ENCODE assay signal across 8 cellular contexts in the genomic region with DNA sequence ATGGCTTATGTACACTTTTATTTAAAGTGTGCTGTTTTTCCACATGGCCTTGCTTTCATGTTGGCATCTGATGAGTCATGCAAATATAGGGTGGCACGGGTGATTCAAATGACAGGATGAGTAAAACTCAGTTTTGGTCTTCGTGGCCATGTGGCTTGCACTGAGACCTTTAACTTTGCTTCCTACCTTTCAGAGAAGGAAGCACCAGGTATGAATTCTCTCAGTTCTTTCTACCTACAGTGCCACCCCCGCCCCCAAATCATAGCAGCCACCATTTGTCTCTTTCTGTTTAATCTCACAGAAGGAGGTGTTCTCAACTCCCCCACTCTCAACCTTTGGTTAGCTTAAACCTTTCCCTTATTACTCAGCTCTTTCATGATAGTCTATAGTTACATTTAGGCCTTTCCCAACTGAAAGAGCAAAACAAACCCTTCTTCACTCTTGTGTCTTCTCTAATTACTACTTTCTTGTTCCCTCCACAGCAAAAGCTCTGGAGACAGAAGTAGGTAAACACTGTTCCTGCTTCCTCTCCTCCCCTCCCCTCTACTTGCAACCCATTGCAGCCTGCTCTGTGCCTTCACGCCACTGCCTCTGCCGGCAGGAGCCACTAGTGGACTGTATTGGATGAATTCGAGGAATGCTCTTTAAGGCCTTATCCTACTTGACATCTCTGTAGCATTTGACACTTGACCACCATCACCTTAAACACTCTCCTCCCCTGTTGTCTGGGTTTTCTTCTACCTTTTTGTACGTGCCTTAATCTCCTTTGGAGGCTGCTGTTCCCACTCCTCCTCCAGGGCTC.
DNase-seq lines count a peak whose midpoint lies in the region; ATAC-seq and TF ChIP-seq lines count a peak whose summit lies in the region.

No MANE protein-coding gene starts in this region.

- H2AFZ ChIP-seq in MM.1S (ENCODE audit: low read length): no peak overlapping the region

- H3K4me3 ChIP-seq in adrenal gland (no peak overlapping the region), lower lobe of right lung (no peak overlapping the region), MM.1S (ENCODE audit: low read length) (no peak overlapping the region)

- H3K27me3 Mint-ChIP-seq in stimulated activated naive B cell treated with anti-CD40 and anti-IgM and Interleukin-4, amounts not matched to agents 10 μg/mL and 1 μg/mL and 100 μg/mL, for 72 hours: no peaks in the 10 kb centered on the region

- H3K9me3 Mint-ChIP-seq in stimulated activated naive B cell treated with anti-CD40 and anti-IgM and Interleukin-4, amounts not matched to agents 10 μg/mL and 1 μg/mL and 100 μg/mL, for 72 hours: no peaks in the 10 kb centered on the region

- H3K36me3 Mint-ChIP-seq in stimulated activated naive B cell treated with anti-CD40 and anti-IgM and Interleukin-4, amounts not matched to agents 10 μg/mL and 1 μg/mL and 100 μg/mL, for 72 hours: peaks cover 19 to 30% of the 10 kb centered on the region in 2 donors

- peaks cover 53 to 79% of the 10 kb centered on the region in 2 donors for H3K4me1 ChIP-seq in adrenal gland (replicated peaks in 1 of 2)
- H3K4me1 ChIP-seq in lower lobe of right lung: peaks cover 69% of the 10 kb centered on the region
- peaks cover 30% of the 10 kb centered on the region for H3K4me1 ChIP-seq in MM.1S (ENCODE audit: low read length)

- ATAC-seq in GM19351 (IDR thresholded peaks at IDR 0.05; ENCODE audit: unreplicated experiment) (peak; percentile 48), lower lobe of right lung (peak; percentile 78 to 88), GM19023 (IDR thresholded peaks at IDR 0.05; ENCODE audit: unreplicated experiment) (no peak)
- peak; percentile 76 for ATAC-seq in stimulated activated naive B cell treated with anti-CD40 and anti-IgM and Interleukin-4, amounts not matched to agents 10 μg/mL and 1 μg/mL and 100 μg/mL, for 72 hours (replicated peaks)

- peak in 1 of 6 experiments; percentile 26 for TF ChIP-seq CTCF in adrenal gland (IDR thresholded peaks at IDR 0.05)
- TF ChIP-seq CTCF in lower lobe of right lung (IDR thresholded peaks at IDR 0.05): peak; percentile 38
- TF ChIP-seq CTCF in MM.1S (IDR thresholded peaks at IDR 0.05; ENCODE audit: low read length): no peak

- H3K36me3 ChIP-seq in adrenal gland (replicated peaks in 1 of 2) (no peaks in the 10 kb centered on the region), lower lobe of right lung (peaks cover 7% of the 10 kb centered on the region), MM.1S (replicated peaks; ENCODE audit: insufficient read depth, low read length) (0 out of 2 replicates have a peak, but pooled peaks cover 4% of the 10 kb centered on the region)

- H3F3A ChIP-seq in MM.1S (ENCODE audit: insufficient read depth, low read length): peaks cover 14% of the 10 kb centered on the region

- H3K4me3 Mint-ChIP-seq in stimulated activated naive B cell treated with anti-CD40 and anti-IgM and Interleukin-4, amounts not matched to agents 10 μg/mL and 1 μg/mL and 100 μg/mL, for 72 hours: peak overlapping the region; percentile 2 to 9

- WGBS in adrenal gland, 4 donors: 57 to 65% (median 59%) methylated on average over 7 of the region's 7 CpGs

- H3K27ac ChIP-seq in adrenal gland (peak overlapping the region in 4 of 5 donors; percentile 25 to 75 (median 59)), lower lobe of right lung (peak overlapping the region; percentile 56), MM.1S (ENCODE audit: low read length) (no peak overlapping the region)

- peak overlapping the region; percentile 11 for H3K27ac Mint-ChIP-seq in stimulated activated naive B cell treated with anti-CD40 and anti-IgM and Interleukin-4, amounts not matched to agents 10 μg/mL and 1 μg/mL and 100 μg/mL, for 72 hours

- peaks cover 39 to 66% of the 10 kb centered on the region in 2 donors for H3K4me1 Mint-ChIP-seq in stimulated activated naive B cell treated with anti-CD40 and anti-IgM and Interleukin-4, amounts not matched to agents 10 μg/mL and 1 μg/mL and 100 μg/mL, for 72 hours

- no peak for TF ChIP-seq POLR2A in adrenal gland (IDR thresholded peaks at IDR 0.05)

- H3K27me3 ChIP-seq in adrenal gland (no peaks in the 10 kb centered on the region), lower lobe of right lung (ENCODE audit: low read depth) (no peaks in the 10 kb centered on the region), MM.1S (replicated peaks; ENCODE audit: insufficient read depth, low read length) (no peaks in the 10 kb centered on the region)

- intact Hi-C loops in adrenal gland (cut with DNase I): no loop called here
- intact Hi-C loops in lower lobe of right lung (cut with DNase I): no loop called here

- DNase-seq in NCI-H460 (ENCODE audit: extremely low read depth, low read depth): peak; percentile 3
- DNase-seq in adrenal gland: peak in 3 of 7 donors; percentile 40 to 46 (median 44)
- DNase-seq in lower lobe of right lung: peak; percentile 59
- peak; percentile 14 for DNase-seq in stimulated activated naive B cell treated with anti-CD40 and anti-IgM and Interleukin-4, amounts not matched to agents 10 μg/mL and 1 μg/mL and 100 μg/mL, for 72 hours
- DNase-seq in MM.1S: no peak
- DNase-seq in effector CD8-positive, alpha-beta T cell (lab: John Stamatoyannopoulos, UW): no peak

- H3K4me2 ChIP-seq in MM.1S (ENCODE audit: low read depth, low read length): no peak overlapping the region

- H3K9me3 ChIP-seq in adrenal gland (replicated peaks in 1 of 3) (no peaks in the 10 kb centered on the region), lower lobe of right lung (no peaks in the 10 kb centered on the region), MM.1S (replicated peaks; ENCODE audit: insufficient read depth, low read length) (no peaks in the 10 kb centered on the region)

- peaks cover 13% of the 10 kb centered on the region; the same call in 1 of the 2 replicates for H4K20me1 ChIP-seq in MM.1S (ENCODE audit: insufficient read depth, low read length)

- no peaks in the 10 kb centered on the region for H3K9me2 ChIP-seq in MM.1S (replicated peaks; ENCODE audit: insufficient read depth, low read length)

- H3K9ac ChIP-seq in MM.1S (ENCODE audit: low read length): no peak overlapping the region

- peaks cover 98% of the 10 kb centered on the region for H3K79me2 ChIP-seq in MM.1S (ENCODE audit: low read length)

Comparison
In these comparisons a context has a peak if more than half of its experiments do, and no peak if none do; other contexts are left out.
1. DNase-seq: peak in NCI-H460 (single experiment), lower lobe of right lung (single experiment) and stimulated activated naive B cell treated with anti-CD40 and anti-IgM and Interleukin-4, amounts not matched to agents 10 μg/mL and 1 μg/mL and 100 μg/mL, for 72 hours (single experiment); none in MM.1S (single experiment) and effector CD8-positive, alpha-beta T cell (single experiment).